In genomic region chr2:32627441-32627900, GRCh38 we compare ENCODE assay signal across 7 cellular contexts. TPM values are rescaled to one million over a fixed set of nuclear protein-coding genes. Genes with fewer than 3 reads are reported as not detected.
DNase-seq lines count a peak whose midpoint lies in the region; ATAC-seq, FAIRE-seq and TF ChIP-seq lines count a peak whose summit lies in the region.

No MANE protein-coding gene starts in this region.

- POLR2A ChIA-PET in HCT116 (lab: Charles Lee) = no interaction called here

- ATAC-seq in GM18505 (IDR thresholded peaks at IDR 0.05; ENCODE audit: unreplicated experiment) = peak; percentile 35
- peak; percentile 20; the same call in 1 of the 2 replicates for ATAC-seq in HCT116

- H3K9me1 ChIP-seq in keratinocyte (ENCODE audit: control insufficient read depth, extremely low read depth, insufficient read depth, low read length) = no peaks in the 10 kb centered on the region

- H3K79me2 ChIP-seq in HCT116 (ENCODE audit: insufficient read depth, low read length) = peaks cover 21% of the 10 kb centered on the region; the same call in 1 of the 2 replicates
- H3K79me2 ChIP-seq in keratinocyte (ENCODE audit: control insufficient read depth, insufficient read depth, low read length) = peaks cover 14% of the 10 kb centered on the region

- H3K27me3 ChIP-seq in HCT116 (ENCODE audit: insufficient read depth, low read length) (no peaks in the 10 kb centered on the region), brain microvascular endothelial cell (replicated peaks) (no peaks in the 10 kb centered on the region), keratinocyte (ENCODE audit: control insufficient read depth, extremely low read depth, insufficient read depth, low read length) (no peaks in the 10 kb centered on the region)

- TF ChIP-seq POLR2A in GM18505 (IDR thresholded peaks at IDR 0.05; ENCODE audit: borderline replicate concordance, extremely low read depth, insufficient read depth, insufficient read length) = no peak
- no peak for TF ChIP-seq POLR2A in HCT116 (IDR thresholded peaks at IDR 0.05; ENCODE audit: borderline replicate concordance, extremely low read depth, insufficient read depth, insufficient read length)

- TF ChIP-seq RAD21 in HCT116 (IDR thresholded peaks at IDR 0.05; ENCODE audit: low read depth) = no peak

- no peak for TF ChIP-seq CTCF in HCT116 (IDR thresholded peaks at IDR 0.05 in 2 of 3, conservative IDR thresholded peaks at IDR 0.05 in 1 of 3; ENCODE audit: borderline replicate concordance in 1 of 3, insufficient read depth in 1 of 3, low read depth in 2 of 3, low read length in 2 of 3)
- TF ChIP-seq CTCF in brain microvascular endothelial cell (IDR thresholded peaks at IDR 0.05; ENCODE audit: low read depth, low read length, missing control alignments) = peak; percentile 55
- no peak for TF ChIP-seq CTCF in keratinocyte (optimal IDR thresholded peaks at IDR 0.05 in 1 of 3, IDR thresholded peaks at IDR 0.05 in 1 of 3, conservative IDR thresholded peaks at IDR 0.05 in 1 of 3; ENCODE audit: extremely low read depth in 1 of 3, insufficient read depth in 2 of 3, low read length in 3 of 3)

- H4K20me1 ChIP-seq in HCT116 (ENCODE audit: insufficient read depth) = no peaks in the 10 kb centered on the region
- H4K20me1 ChIP-seq in keratinocyte (ENCODE audit: control insufficient read depth, extremely low read depth, insufficient read depth, low read length) = no peaks in the 10 kb centered on the region

- H3K4me1 ChIP-seq in HCT116 (ENCODE audit: control insufficient read depth in 1 of 2, insufficient read depth in 2 of 2, low read length in 2 of 2) (peaks cover 0 to 15% of the 10 kb centered on the region in 2 experiments; a peak in 3 of 4 replicates), keratinocyte (ENCODE audit: control insufficient read depth, extremely low read depth, insufficient read depth, low read length) (peaks cover 8% of the 10 kb centered on the region)

- DNase-seq in HCT116 (ENCODE audit: low read depth, low spot score) (no peak), NCI-H2107 treated with DMSO at 0.1 percent for 48 hours (lab: John Stamatoyannopoulos, UW; ENCODE audit: unreplicated experiment) (peak; percentile 1), brain microvascular endothelial cell (peak; percentile 59), keratinocyte (ENCODE audit: low read depth, low spot score) (no peak), NCI-H510A (lab: John Stamatoyannopoulos, UW) (no peak)
- DNase-seq in stimulated activated CD4-positive, alpha-beta T cell treated with anti-CD3 and anti-CD28 coated beads, Interleukin-15, amount 100 ng/mL, for 24 hours = peak; percentile 48

- dilution Hi-C loops in keratinocyte (cut with MboI; ENCODE audit: extremely low pct_ligation_motif_present, low sequenced_read_pairs) = no loop called here

- H3K27ac ChIP-seq in HCT116 (ENCODE audit: low read depth, low read length) (no peak overlapping the region), brain microvascular endothelial cell (peak overlapping the region; percentile 6), keratinocyte (ENCODE audit: control insufficient read depth, insufficient read depth, low read length) (peak overlapping the region; percentile 88)

- CTCF ChIA-PET in HCT116 (lab: Charles Lee) = no interaction called here

- H3K9ac ChIP-seq in HCT116 (ENCODE audit: low read length) = peak overlapping the region; percentile 34; the same call in 1 of the 2 replicates
- H3K9ac ChIP-seq in keratinocyte (ENCODE audit: control insufficient read depth, extremely low read depth, insufficient read depth, low read length) = peak overlapping the region; percentile 93

- H3K9me3 ChIP-seq in HCT116 (ENCODE audit: control insufficient read depth in 1 of 2, insufficient read depth in 1 of 2, low read depth in 1 of 2, low read length in 2 of 2) (no peaks in the 10 kb centered on the region), keratinocyte (ENCODE audit: control insufficient read depth, low read depth, low read length) (no peaks in the 10 kb centered on the region)

- H3K36me3 ChIP-seq in HCT116 (ENCODE audit: control insufficient read depth in 1 of 2, insufficient read depth in 2 of 2, low read length in 2 of 2) (peaks cover under 1 to 2% of the 10 kb centered on the region in 2 experiments; a peak in 2 of 4 replicates), brain microvascular endothelial cell (replicated peaks) (no peaks in the 10 kb centered on the region), keratinocyte (ENCODE audit: control insufficient read depth in 2 of 2, extremely low read depth in 1 of 2, insufficient read depth in 2 of 2, low read length in 2 of 2) (peaks cover 0 to 4% of the 10 kb centered on the region in 2 experiments)

- no TSS peak for BruUV-seq in HCT116 (replicated peaks; lab: Mats Ljungman, UMichigan)

- intact Hi-C loops in HCT116 (cut with micrococcal nuclease) = no loop called here

- in situ Hi-C loops in brain microvascular endothelial cell (cut with HindIII; ENCODE audit: low pct_ligation_motif_present, low sequenced_read_pairs) = no loop called here

- H3K9me2 ChIP-seq in HCT116 (ENCODE audit: insufficient read depth) = no peaks in the 10 kb centered on the region

- peak overlapping the region; percentile 51 for H2AFZ ChIP-seq in HCT116 (ENCODE audit: low read depth, low read length, poor library complexity, severe bottlenecking)
- peak overlapping the region; percentile 98 for H2AFZ ChIP-seq in keratinocyte (ENCODE audit: control insufficient read depth, low read length)

- no peak for FAIRE-seq in keratinocyte (lab: Jason Lieb, UNC)

- RAD21 ChIA-PET in HCT116 (lab: Charles Lee; ENCODE audit: low non-redundant PET in 1 of 2, low total read pairs in 2 of 2, uncharacterized antibody in 2 of 2, unreplicated experiment in 2 of 2) = no interaction called here

- H3K4me3 ChIP-seq in HCT116 (replicated peaks in 1 of 2; ENCODE audit: low read depth in 1 of 2, low read length in 2 of 2) = peak overlapping the region; percentile 92 to 99; a peak in 3 of 4 replicates
- peak overlapping the region; percentile 99 for H3K4me3 ChIP-seq in brain microvascular endothelial cell (ENCODE audit: low read depth, low read length)
- peak overlapping the region; percentile 60 to 96 (median 84) for H3K4me3 ChIP-seq in keratinocyte (ENCODE audit: control insufficient read depth in 2 of 3, extremely low read depth in 1 of 3, insufficient read depth in 2 of 3, low read depth in 1 of 3, low read length in 3 of 3)

- H3K4me2 ChIP-seq in HCT116 (ENCODE audit: low read length) (peak overlapping the region; percentile 85), keratinocyte (ENCODE audit: control insufficient read depth, extremely low read depth, insufficient read depth, low read depth, low read length) (peak overlapping the region; percentile 99)

TF ChIP-seq in HCT116, 20 proteins besides CTCF, POLR2A, EP300 and RAD21 (continues in another document):
- TF ChIP-seq REST (IDR thresholded peaks at IDR 0.05; ENCODE audit: low read depth) = no peak
- TF ChIP-seq SIN3A (IDR thresholded peaks at IDR 0.05; ENCODE audit: low read depth) = no peak
- TF ChIP-seq FOSL1 (IDR thresholded peaks at IDR 0.05; ENCODE audit: low read depth) = no peak
- no peak for TF ChIP-seq CEBPB (IDR thresholded peaks at IDR 0.05; ENCODE audit: low read depth)
- TF ChIP-seq SP1 (IDR thresholded peaks at IDR 0.05; ENCODE audit: low read depth) = no peak
- TF ChIP-seq JUND (IDR thresholded peaks at IDR 0.05) = no peak
- TF ChIP-seq EZH2 (IDR thresholded peaks at IDR 0.05) = no peak
- TF ChIP-seq POLR2AphosphoS5 (IDR thresholded peaks at IDR 0.05; ENCODE audit: low read depth, low read length) = no peak
- TF ChIP-seq, protein P1, sequence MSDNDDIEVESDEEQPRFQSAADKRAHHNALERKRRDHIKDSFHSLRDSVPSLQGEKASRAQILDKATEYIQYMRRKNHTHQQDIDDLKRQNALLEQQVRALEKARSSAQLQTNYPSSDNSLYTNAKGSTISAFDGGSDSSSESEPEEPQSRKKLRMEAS (IDR thresholded peaks at IDR 0.05) = no peak
- no peak for TF ChIP-seq EZH2phosphoT487 (IDR thresholded peaks at IDR 0.05; ENCODE audit: borderline replicate concordance)
- no peak for TF ChIP-seq SRF (IDR thresholded peaks at IDR 0.05; ENCODE audit: low read depth)
- TF ChIP-seq ZFX (IDR thresholded peaks at IDR 0.05) = no peak
- no peak for TF ChIP-seq EGR1 (IDR thresholded peaks at IDR 0.05; ENCODE audit: low read depth)

RNA-seq across cellular contexts. Expression of gene TTC27, which starts 0.4 kb away (rescaled TPM):
- total RNA-seq in HCT116 (2021; ENCODE audit: unreplicated experiment) = 24.4 TPM
- 8.5 and 10.5 TPM in 2 replicates for polyA plus RNA-seq in HCT116 (2012)
- 15.9 to 28.7 TPM (median 16.9 TPM) in 3 replicates for polyA plus RNA-seq in keratinocyte
- 32.8 TPM for polyA plus RNA-seq in keratinocyte (2011; ENCODE audit: low read depth)
- polyA plus RNA-seq in keratinocyte (2011; cell fraction: cytosol; rRNA removed) = 11.5 and 18.5 TPM in 2 replicates
- polyA plus RNA-seq in keratinocyte (2011; cell fraction: nucleus; rRNA removed) = 17.6 and 22.0 TPM in 2 replicates
- polyA plus RNA-seq in keratinocyte (2012; ENCODE audit: low replicate concordance) = 10.1 and 13.6 TPM in 2 replicates
- polyA minus RNA-seq in keratinocyte = 20.9 to 26.6 TPM (median 23.3 TPM) in 3 replicates
- polyA minus RNA-seq in keratinocyte (2011; cell fraction: cytosol; rRNA and poly(A)+ RNA removed) = 8.8 TPM
- polyA minus RNA-seq in keratinocyte (2011; cell fraction: nucleus; rRNA and poly(A)+ RNA removed) = 16.0 and 28.5 TPM in 2 replicates

Comparison
In these comparisons a context has a peak if more than half of its experiments do, and no peak if none do; other contexts are left out.
1. DNase-seq: peak in NCI-H2107 treated with DMSO at 0.1 percent for 48 hours (single experiment), brain microvascular endothelial cell (single experiment) and stimulated activated CD4-positive, alpha-beta T cell treated with anti-CD3 and anti-CD28 coated beads, Interleukin-15, amount 100 ng/mL, for 24 hours (single experiment); none in HCT116 (single experiment), keratinocyte (single experiment) and NCI-H510A (single experiment).
2. Peak in every context shown above with its lines, with median percentiles within 50 percentile points of each other: H3K4me3 ChIP-seq.